10 cellular contexts compared by ENCODE assay signal in the genomic region with DNA sequence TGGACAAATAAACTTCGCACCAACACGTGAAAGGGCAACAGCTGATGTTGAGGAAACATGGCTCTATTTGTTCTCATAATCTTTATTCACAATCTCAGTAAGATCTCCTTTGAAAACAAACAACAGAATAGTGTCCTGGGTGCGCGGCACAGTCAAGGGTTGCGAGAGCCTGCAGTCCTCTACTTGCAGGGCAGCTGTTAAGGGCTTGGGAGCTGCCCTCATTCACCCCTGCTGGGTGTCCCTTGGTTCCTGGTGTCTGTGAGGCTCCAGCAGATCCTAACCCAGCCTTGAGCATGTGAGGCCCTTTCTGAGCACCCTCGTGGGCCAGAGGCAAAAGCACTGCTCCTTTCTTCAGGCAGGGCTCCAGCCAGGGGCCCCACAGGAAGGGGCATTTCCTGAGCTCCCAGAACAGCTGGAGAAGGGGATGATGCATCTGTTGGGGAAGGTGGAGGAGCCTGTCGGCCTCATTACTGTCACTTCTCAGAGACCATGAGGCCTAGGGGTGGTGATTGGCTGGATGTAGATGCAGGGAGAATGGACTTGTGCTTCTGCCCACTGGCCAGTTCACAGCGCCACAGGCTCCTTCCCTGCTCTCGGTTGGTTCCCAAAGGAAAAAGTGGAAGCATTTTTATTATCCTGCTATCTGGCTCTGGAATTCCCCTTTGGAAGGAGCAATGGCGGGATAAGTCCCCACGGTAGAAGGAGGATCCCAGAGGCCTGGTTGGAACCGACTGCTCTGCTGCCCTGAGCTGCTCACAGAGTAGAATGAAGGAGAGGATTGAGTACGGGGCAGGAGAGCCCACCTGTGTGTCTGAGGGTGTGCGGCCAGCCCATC. TPM values are rescaled to one million over a fixed set of nuclear protein-coding genes. Genes with fewer than 3 reads are reported as not detected.
A peak's percentile ranks its signal among the peaks of the same experiment; 100 is the strongest.
DNase-seq lines count a peak whose midpoint lies in the region; ATAC-seq and TF ChIP-seq lines count a peak whose summit lies in the region.
"Had no signal": no experiment of that assay in that cellular context is flagged by ENCODE, and none has a peak within 500 bp of the region (broad histone marks: within the 10 kb centered on the region; RNA-seq: fewer than 3 reads in every experiment).

No MANE protein-coding gene starts in this region.

- peak; percentile 46 for DNase-seq in activated CD8-positive, alpha-beta memory T cell treated with anti-CD3 and anti-CD28 coated beads, Interleukin-2, amount 50 U/mL, for 48 hours
- DNase-seq in activated CD8-positive, alpha-beta memory T cell treated with anti-CD3 and anti-CD28 coated beads for 24 hours, result no peak
- peak; percentile 59 for DNase-seq in NB4 (ENCODE audit: low read depth)
- DNase-seq in glutamatergic neuron, result no peak
- DNase-seq in GM10248 (ENCODE audit: extremely low spot score), result no peak
- DNase-seq in stimulated activated CD4-positive, alpha-beta T cell treated with anti-CD3 and anti-CD28 coated beads, Interleukin-2, amount 100 ng/mL, for 48 hours, result no peak
- no peak for DNase-seq in GOT3 (lab: John Stamatoyannopoulos, UW)
- DNase-seq: NCI-H774, right cardiac atrium had no signal

- peaks cover 23% of the 10 kb centered on the region for H3K27me3 Mint-ChIP-seq in glutamatergic neuron (ENCODE audit: unreplicated experiment)
- no peaks in the 10 kb centered on the region for H3K27me3 Mint-ChIP-seq in stimulated activated memory B cell treated with anti-CD40 and anti-IgM and Interleukin-4, amounts not matched to agents 10 μg/mL and 1 μg/mL and 100 μg/mL, for 72 hours

- H3K27ac Mint-ChIP-seq in glutamatergic neuron (ENCODE audit: unreplicated experiment), result peak overlapping the region; percentile 59
- peak overlapping the region; percentile 84 for H3K27ac Mint-ChIP-seq in stimulated activated memory B cell treated with anti-CD40 and anti-IgM and Interleukin-4, amounts not matched to agents 10 μg/mL and 1 μg/mL and 100 μg/mL, for 72 hours

- H3K4me3 ChIP-seq in NB4 (ENCODE audit: low read depth, low read length), result no peak overlapping the region

- POLR2A ChIA-PET in GM10248 (lab: Yijun Ruan, JAX), result interaction anchor here (0.6 kb wide), 1 partner anchor 22 kb away, joined by 5 read pairs; no protein-coding TSS in a partner anchor

- TF ChIP-seq POLR2A in NB4 (IDR thresholded peaks at IDR 0.05; ENCODE audit: extremely low read depth, insufficient read length), result no peak

- no peaks in the 10 kb centered on the region for H3K36me3 Mint-ChIP-seq in glutamatergic neuron (ENCODE audit: unreplicated experiment)
- no peaks in the 10 kb centered on the region for H3K36me3 Mint-ChIP-seq in stimulated activated memory B cell treated with anti-CD40 and anti-IgM and Interleukin-4, amounts not matched to agents 10 μg/mL and 1 μg/mL and 100 μg/mL, for 72 hours

- TF ChIP-seq CTCF in NB4 (IDR thresholded peaks at IDR 0.05; ENCODE audit: low read depth, low read length) (no peak), glutamatergic neuron (IDR thresholded peaks at IDR 0.05; ENCODE audit: partially characterized antibody, unreplicated experiment) (no peak), GM10248 (IDR thresholded peaks at IDR 0.05; ENCODE audit: control extremely low read depth, extremely low read depth, low read depth, missing control alignments) (no peak)

- ATAC-seq in stimulated activated memory B cell treated with anti-CD40 and anti-IgM and Interleukin-4, amounts not matched to agents 10 μg/mL and 1 μg/mL and 100 μg/mL, for 72 hours, result no peak
- ATAC-seq: right cardiac atrium had no signal

- no peak overlapping the region for H3K4me3 Mint-ChIP-seq in glutamatergic neuron (ENCODE audit: unreplicated experiment)
- no peak overlapping the region for H3K4me3 Mint-ChIP-seq in stimulated activated memory B cell treated with anti-CD40 and anti-IgM and Interleukin-4, amounts not matched to agents 10 μg/mL and 1 μg/mL and 100 μg/mL, for 72 hours

- H3K9me3 Mint-ChIP-seq in glutamatergic neuron (ENCODE audit: unreplicated experiment), result peaks cover 14% of the 10 kb centered on the region
- no peaks in the 10 kb centered on the region for H3K9me3 Mint-ChIP-seq in stimulated activated memory B cell treated with anti-CD40 and anti-IgM and Interleukin-4, amounts not matched to agents 10 μg/mL and 1 μg/mL and 100 μg/mL, for 72 hours

- H3K4me1 Mint-ChIP-seq in glutamatergic neuron (ENCODE audit: low read depth, unreplicated experiment), result peaks cover 46% of the 10 kb centered on the region
- peaks cover 43% of the 10 kb centered on the region for H3K4me1 Mint-ChIP-seq in stimulated activated memory B cell treated with anti-CD40 and anti-IgM and Interleukin-4, amounts not matched to agents 10 μg/mL and 1 μg/mL and 100 μg/mL, for 72 hours

- CTCF ChIA-PET in GM10248 (lab: Yijun Ruan, JAX), result interaction anchor here (0.6 to 4.5 kb wide), 3 partner anchors 13 to 82 kb away, joined by 3 to 16 read pairs (median 3); no protein-coding TSS in a partner anchor

RNA-seq across cellular contexts. Expression of a gene that starts 51.9 kb away (rescaled TPM):
- 141 TPM for total RNA-seq in glutamatergic neuron (ENCODE audit: unreplicated experiment)

Comparison
In these comparisons a context has a peak if more than half of its experiments do, and no peak if none do; other contexts are left out.
1. DNase-seq: peak in activated CD8-positive, alpha-beta memory T cell treated with anti-CD3 and anti-CD28 coated beads, Interleukin-2, amount 50 U/mL, for 48 hours (single experiment) and NB4 (single experiment); none in activated CD8-positive, alpha-beta memory T cell treated with anti-CD3 and anti-CD28 coated beads for 24 hours (single experiment), glutamatergic neuron (single experiment), GM10248 (single experiment), stimulated activated CD4-positive, alpha-beta T cell treated with anti-CD3 and anti-CD28 coated beads, Interleukin-2, amount 100 ng/mL, for 48 hours (0 of 2) and GOT3 (single experiment).